18 cellular contexts compared by ENCODE assay signal in the genomic region with DNA sequence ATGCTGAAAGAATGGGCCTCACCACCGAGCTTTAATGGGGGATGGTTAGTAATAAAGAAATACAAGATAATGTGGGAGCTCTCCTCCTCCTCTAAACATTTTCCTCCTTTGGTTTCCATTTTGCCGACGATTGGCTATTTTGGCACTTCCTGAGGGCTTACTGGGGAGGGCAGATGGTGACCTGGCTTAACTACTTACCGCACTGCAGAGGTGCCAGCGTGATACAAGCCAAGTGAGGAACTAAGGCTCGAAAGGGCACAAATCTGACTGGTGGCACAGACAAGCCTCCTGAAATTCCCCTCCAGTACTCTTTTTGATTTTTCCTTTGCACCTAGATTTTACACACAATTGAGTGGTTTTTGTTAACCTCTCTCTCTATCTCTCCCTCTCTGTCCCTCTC. TPM values are rescaled to one million over a fixed set of nuclear protein-coding genes. Genes with fewer than 3 reads are reported as not detected.
DNase-seq lines count a peak whose midpoint lies in the region; ATAC-seq and TF ChIP-seq lines count a peak whose summit lies in the region.
"Had no signal": no experiment of that assay in that cellular context is flagged by ENCODE, and none has a peak within 500 bp of the region (broad histone marks: within the 10 kb centered on the region; RNA-seq: fewer than 3 reads in every experiment).

No MANE protein-coding gene starts in this region.

- intact Hi-C loops in CD14-positive monocyte (cut with micrococcal nuclease), result loop anchor here in 1 of 2 donors (10.0 kb wide), 1 partner anchor 54 kb away; a partner anchor contains a TSS
- intact Hi-C loops in dendritic cell treated with granulocyte-macrophage colony-stimulating factor and Interleukin-4, amounts not matched to agents 40 ng/mL and 50 ng/mL, for 4 days (cut with micrococcal nuclease), result no loop called here
- intact Hi-C loops in Right ventricle myocardium superior (cut with DNase I), result no loop called here

- H3K4me1 Mint-ChIP-seq in CD14-positive monocyte (peaks cover 36% of the 10 kb centered on the region), progenitor cell of endocrine pancreas (ENCODE audit: low read depth) (no peaks in the 10 kb centered on the region)
- H3K4me1 Mint-ChIP-seq in dendritic cell treated with granulocyte-macrophage colony-stimulating factor and Interleukin-4, amounts not matched to agents 40 ng/mL and 50 ng/mL, for 4 days (ENCODE audit: low read depth), result peaks cover 56% of the 10 kb centered on the region

- DNase-seq in CD14-positive monocyte (ENCODE audit: low spot score) (no peak), MV-4-11 (lab: John Stamatoyannopoulos, UW) (peak; percentile 2), progenitor cell of endocrine pancreas (ENCODE audit: low spot score, unreplicated experiment) (no peak), Right ventricle myocardium superior (no peak), HuH-7.5 (ENCODE audit: low spot score) (no peak), midbrain (lab: John Stamatoyannopoulos, UW) (no peak)
- DNase-seq: CD4-positive, CD25-positive, alpha-beta regulatory T cell; DMS53; NCI-H1105 treated with DMSO at 0.1 percent for 48 hours; NCI-H146; NCI-H2029; NCI-H446; NCI-H524 treated with DMSO at 0.1 percent for 48 hours; NCI-H774; PC-3 had no signal

- no peaks in the 10 kb centered on the region for H3K27me3 Mint-ChIP-seq in CD14-positive monocyte (ENCODE audit: low read depth in 3 of 3)
- no peaks in the 10 kb centered on the region for H3K27me3 Mint-ChIP-seq in dendritic cell treated with granulocyte-macrophage colony-stimulating factor and Interleukin-4, amounts not matched to agents 40 ng/mL and 50 ng/mL, for 4 days
- H3K27me3 Mint-ChIP-seq in progenitor cell of endocrine pancreas, result no peaks in the 10 kb centered on the region
- H3K27me3 Mint-ChIP-seq: CD4-positive, CD25-positive, alpha-beta regulatory T cell had no signal

- H3K27ac Mint-ChIP-seq in CD14-positive monocyte (peak overlapping the region in 4 of 7 donors; percentile 3 to 74 (median 44)), progenitor cell of endocrine pancreas (peak overlapping the region; percentile 29)
- H3K27ac Mint-ChIP-seq in dendritic cell treated with granulocyte-macrophage colony-stimulating factor and Interleukin-4, amounts not matched to agents 40 ng/mL and 50 ng/mL, for 4 days, result peak overlapping the region; percentile 69

- H3K9me3 Mint-ChIP-seq in CD14-positive monocyte (peaks cover 0 to 4% (median 0%) of the 10 kb centered on the region in 7 donors), progenitor cell of endocrine pancreas (ENCODE audit: low read depth) (no peaks in the 10 kb centered on the region)
- H3K9me3 Mint-ChIP-seq in dendritic cell treated with granulocyte-macrophage colony-stimulating factor and Interleukin-4, amounts not matched to agents 40 ng/mL and 50 ng/mL, for 4 days, result no peaks in the 10 kb centered on the region
- H3K9me3 Mint-ChIP-seq: CD4-positive, CD25-positive, alpha-beta regulatory T cell had no signal

- no peak for ATAC-seq in Right ventricle myocardium superior (ENCODE audit: poor library complexity)
- ATAC-seq: K562, PC-3, Right ventricle myocardium inferior had no signal

- no peak overlapping the region for H3K4me3 Mint-ChIP-seq in CD14-positive monocyte
- no peak overlapping the region for H3K4me3 Mint-ChIP-seq in dendritic cell treated with granulocyte-macrophage colony-stimulating factor and Interleukin-4, amounts not matched to agents 40 ng/mL and 50 ng/mL, for 4 days
- no peak overlapping the region for H3K4me3 Mint-ChIP-seq in progenitor cell of endocrine pancreas (ENCODE audit: low read depth)
- H3K4me3 Mint-ChIP-seq: CD4-positive, CD25-positive, alpha-beta regulatory T cell had no signal

- peaks cover 24 to 25% of the 10 kb centered on the region in 2 donors for H3K36me3 Mint-ChIP-seq in CD14-positive monocyte
- peaks cover 35% of the 10 kb centered on the region for H3K36me3 Mint-ChIP-seq in dendritic cell treated with granulocyte-macrophage colony-stimulating factor and Interleukin-4, amounts not matched to agents 40 ng/mL and 50 ng/mL, for 4 days (ENCODE audit: low read depth)
- H3K36me3 Mint-ChIP-seq in progenitor cell of endocrine pancreas (ENCODE audit: insufficient read depth), result peaks cover 29% of the 10 kb centered on the region

- TF ChIP-seq CTCF in CD14-positive monocyte (IDR thresholded peaks at IDR 0.05) (no peak), progenitor cell of endocrine pancreas (IDR thresholded peaks at IDR 0.05; ENCODE audit: unreplicated experiment) (no peak)

RNA-seq across cellular contexts. Expression of a gene that starts 53.3 kb away (rescaled TPM):
- 1 to 10 TPM; 2.3 to 4.5 TPM for polyA plus RNA-seq in CD14-positive monocyte
- total RNA-seq in progenitor cell of endocrine pancreas (34.1 and 35.1 TPM in 2 replicates), Right ventricle myocardium superior (12.1 TPM)
